Comparison of ENCODE assay signal across 31 cellular contexts in genomic region chr9:135399000-135399649, GRCh38.
"Had no signal": no experiment of that assay in that cellular context is flagged by ENCODE, and none has a peak within 500 bp of the region (broad histone marks: within the 10 kb centered on the region; RNA-seq: fewer than 3 reads in every experiment).

No MANE protein-coding gene starts in this region.

- H3K27me3 Mint-ChIP-seq: activated B cell treated with CpG ODN at 0.5 μM for 24 hours; activated CD8-positive, alpha-beta T cell treated with anti-CD3 and anti-CD28 coated beads for 36 hours; activated naive CD4-positive, alpha-beta T cell treated with anti-CD3 and anti-CD28 coated beads, Interleukin-2, amount 50 U/mL, for 24 hours; activated naive CD8-positive, alpha-beta T cell treated with anti-CD3 and anti-CD28 coated beads, Interleukin-2, amount 50 U/mL, for 24 hours had no signal

- H3K27ac Mint-ChIP-seq: activated B cell treated with CpG ODN at 0.5 μM for 24 hours; activated CD8-positive, alpha-beta T cell treated with anti-CD3 and anti-CD28 coated beads for 36 hours; activated naive CD4-positive, alpha-beta T cell treated with anti-CD3 and anti-CD28 coated beads for 36 hours; activated naive CD4-positive, alpha-beta T cell treated with anti-CD3 and anti-CD28 coated beads, Interleukin-2, amount 50 U/mL, for 24 hours; activated naive CD8-positive, alpha-beta T cell treated with anti-CD3 and anti-CD28 coated beads for 36 hours; activated naive CD8-positive, alpha-beta T cell treated with anti-CD3 and anti-CD28 coated beads, Interleukin-2, amount 50 U/mL, for 24 hours; activated T-helper 1 cell treated with anti-CD3 and anti-CD28 coated beads, Interleukin-12 subunit alpha, Interleukin-12 subunit beta, Interleukin-2, Interleukin-4 antibody, amounts not matched to agents 30 ng/mL and 10 ng/mL and 1 ng/mL, durations not matched to agents 14 hours and 24 hours and 36 hours; activated T-helper 2 cell treated with anti-CD3 and anti-CD28 coated beads, Interferon-gamma antibody, Interleukin-2, Interleukin-4, amounts not matched to agents 10 μg/mL and 5 μg/mL and 100 μg/mL, durations not matched to agents 14 hours and 24 hours and 36 hours; T-helper 17 cell; T-helper 2 cell treated with Interferon-gamma antibody and Interleukin-4, amounts not matched to agents 5 μg/mL and 100 μg/mL, for 36 hours had no signal

- H3K27me3 ChIP-seq: adrenal gland, body of pancreas, colonic mucosa had no signal

- H3K4me3 ChIP-seq: adrenal gland, body of pancreas, colonic mucosa, esophagus squamous epithelium, gastroesophageal sphincter had no signal

- H3K27ac ChIP-seq: adrenal gland, body of pancreas, colonic mucosa, epithelial cell of prostate, esophagus squamous epithelium, gastroesophageal sphincter, WERI-Rb-1 had no signal

- H3K36me3 ChIP-seq: adrenal gland, colonic mucosa, esophagus squamous epithelium, gastroesophageal sphincter, WERI-Rb-1 had no signal

- H3K4me1 ChIP-seq: adrenal gland, body of pancreas, colonic mucosa, esophagus squamous epithelium, gastroesophageal sphincter had no signal

- ATAC-seq: activated CD4-positive, CD25-positive, alpha-beta regulatory T cell treated with anti-CD3 and anti-CD28 coated beads, Interleukin-2, amount 50 U/mL, for 24 hours; activated CD8-positive, alpha-beta T cell treated with anti-CD3 and anti-CD28 coated beads for 36 hours; activated naive CD8-positive, alpha-beta T cell treated with anti-CD3 and anti-CD28 coated beads, Interleukin-2, amount 50 U/mL, for 24 hours; body of pancreas; gastroesophageal sphincter; T-helper 17 cell had no signal

- H3K9me3 Mint-ChIP-seq: activated B cell treated with CpG ODN at 0.5 μM for 24 hours; activated CD8-positive, alpha-beta T cell treated with anti-CD3 and anti-CD28 coated beads for 36 hours; activated naive CD4-positive, alpha-beta T cell treated with anti-CD3 and anti-CD28 coated beads for 36 hours; activated naive CD4-positive, alpha-beta T cell treated with anti-CD3 and anti-CD28 coated beads, Interleukin-2, amount 50 U/mL, for 24 hours; activated naive CD8-positive, alpha-beta T cell treated with anti-CD3 and anti-CD28 coated beads for 36 hours; activated naive CD8-positive, alpha-beta T cell treated with anti-CD3 and anti-CD28 coated beads, Interleukin-2, amount 50 U/mL, for 24 hours; activated T-helper 1 cell treated with anti-CD3 and anti-CD28 coated beads, Interleukin-12 subunit alpha, Interleukin-12 subunit beta, Interleukin-2, Interleukin-4 antibody, amounts not matched to agents 30 ng/mL and 10 ng/mL and 1 ng/mL, durations not matched to agents 14 hours and 24 hours and 36 hours; activated T-helper 2 cell treated with anti-CD3 and anti-CD28 coated beads, Interferon-gamma antibody, Interleukin-2, Interleukin-4, amounts not matched to agents 10 μg/mL and 5 μg/mL and 100 μg/mL, durations not matched to agents 14 hours and 24 hours and 36 hours; T-helper 2 cell treated with Interferon-gamma antibody and Interleukin-4, amounts not matched to agents 5 μg/mL and 100 μg/mL, for 36 hours had no signal

- H3K4me3 Mint-ChIP-seq: activated B cell treated with CpG ODN at 0.5 μM for 24 hours; activated CD8-positive, alpha-beta T cell treated with anti-CD3 and anti-CD28 coated beads for 36 hours; activated naive CD4-positive, alpha-beta T cell treated with anti-CD3 and anti-CD28 coated beads for 36 hours; activated naive CD4-positive, alpha-beta T cell treated with anti-CD3 and anti-CD28 coated beads, Interleukin-2, amount 50 U/mL, for 24 hours; activated naive CD8-positive, alpha-beta T cell treated with anti-CD3 and anti-CD28 coated beads for 36 hours; activated naive CD8-positive, alpha-beta T cell treated with anti-CD3 and anti-CD28 coated beads, Interleukin-2, amount 50 U/mL, for 24 hours; activated T-helper 1 cell treated with anti-CD3 and anti-CD28 coated beads, Interleukin-12 subunit alpha, Interleukin-12 subunit beta, Interleukin-2, Interleukin-4 antibody, amounts not matched to agents 30 ng/mL and 10 ng/mL and 1 ng/mL, durations not matched to agents 14 hours and 24 hours and 36 hours; T-helper 17 cell; T-helper 2 cell treated with Interferon-gamma antibody and Interleukin-4, amounts not matched to agents 5 μg/mL and 100 μg/mL, for 36 hours had no signal

- H3K36me3 Mint-ChIP-seq: activated naive CD4-positive, alpha-beta T cell treated with anti-CD3 and anti-CD28 coated beads, Interleukin-2, amount 50 U/mL, for 24 hours; activated naive CD8-positive, alpha-beta T cell treated with anti-CD3 and anti-CD28 coated beads for 36 hours had no signal

- H3K9me3 ChIP-seq: adrenal gland, colonic mucosa had no signal

- DNase-seq: activated B cell treated with CpG ODN at 0.5 μM for 24 hours; activated CD4-positive, alpha-beta T cell treated with anti-CD3 and anti-CD28 coated beads for 48 hours; activated CD4-positive, alpha-beta T cell treated with anti-CD3 and anti-CD28 coated beads, Interleukin-2, amount 50 U/mL, for 1 hour; activated CD4-positive, alpha-beta T cell treated with anti-CD3 and anti-CD28 coated beads, Interleukin-2, amount 50 U/mL, for 48 hours; activated CD8-positive, alpha-beta memory T cell treated with anti-CD3 and anti-CD28 coated beads for 24 hours; activated CD8-positive, alpha-beta T cell treated with anti-CD3 and anti-CD28 coated beads for 36 hours; activated effector memory CD4-positive, alpha-beta T cell treated with anti-CD3 and anti-CD28 coated beads, Interleukin-2, amount 50 U/mL, for 16 hours; activated naive CD4-positive, alpha-beta T cell treated with anti-CD3 and anti-CD28 coated beads for 36 hours; activated naive CD8-positive, alpha-beta T cell treated with anti-CD3 and anti-CD28 coated beads for 36 hours; activated naive CD8-positive, alpha-beta T cell treated with anti-CD3 and anti-CD28 coated beads, Interleukin-2, amount 50 U/mL, for 24 hours; activated T-cell treated with anti-CD3 and anti-CD28 coated beads, Interleukin-2, amount 50 U/mL, for 48 hours; adrenal gland; amygdala; aorta; body of pancreas; caudate nucleus; colonic mucosa; effector CD8-positive, alpha-beta T cell; esophagus squamous epithelium; foreskin melanocyte; T-helper 1 cell; T-helper 17 cell; T1000; WERI-Rb-1 had no signal

- H3K4me1 Mint-ChIP-seq: activated B cell treated with CpG ODN at 0.5 μM for 24 hours; activated naive CD4-positive, alpha-beta T cell treated with anti-CD3 and anti-CD28 coated beads, Interleukin-2, amount 50 U/mL, for 24 hours; activated naive CD8-positive, alpha-beta T cell treated with anti-CD3 and anti-CD28 coated beads for 36 hours; activated naive CD8-positive, alpha-beta T cell treated with anti-CD3 and anti-CD28 coated beads, Interleukin-2, amount 50 U/mL, for 24 hours; T-helper 17 cell had no signal
